In genomic region chr3:23968467-23969184, GRCh38 we compare ENCODE assay signal across 17 cellular contexts. TPM values are rescaled to one million over a fixed set of nuclear protein-coding genes. Genes with fewer than 3 reads are reported as not detected.
DNase-seq lines count a peak whose midpoint lies in the region; ATAC-seq and TF ChIP-seq lines count a peak whose summit lies in the region.
"Had no signal": no experiment of that assay in that cellular context is flagged by ENCODE, and none has a peak within 500 bp of the region (broad histone marks: within the 10 kb centered on the region; RNA-seq: fewer than 3 reads in every experiment).

No MANE protein-coding gene starts in this region.

- DNase-seq in NCI-H1105 treated with DMSO at 0.1 percent for 48 hours (lab: John Stamatoyannopoulos, UW) (peak; percentile 23), NCI-H1105 (lab: John Stamatoyannopoulos, UW) (no peak), NCI-H460 (ENCODE audit: extremely low read depth, low read depth) (peak; percentile 30), choroid plexus epithelial cell (ENCODE audit: low read depth) (peak; percentile 50), psoas muscle (peak in 1 of 2 donors; percentile 55)
- DNase-seq in CD8-positive, alpha-beta memory T cell = no peak
- DNase-seq in activated T-cell treated with anti-CD3 and anti-CD28 coated beads, Interleukin-2, amount 50 U/mL, for 72 hours = no peak
- DNase-seq: activated CD8-positive, alpha-beta T cell treated with anti-CD3 and anti-CD28 coated beads, Interleukin-2, amount 10 ng/mL, durations not matched to agents 7 days and 5 days; activated gamma-delta T cell treated with Interleukin-2 at 50 U/mL for 16 hours; GF-D8; MM.1S had no signal

- H3K27ac ChIP-seq in psoas muscle = peak overlapping the region; percentile 47
- H3K27ac ChIP-seq in CD8-positive, alpha-beta memory T cell (ENCODE audit: low read depth, low read length) = no peak overlapping the region
- H3K27ac ChIP-seq: 22Rv1, neutrophil had no signal

- ATAC-seq in psoas muscle (peak in 3 of 4 donors; percentile 20 to 60 (median 36)), HG02588 (IDR thresholded peaks at IDR 0.05; ENCODE audit: unreplicated experiment) (no peak)
- no peak for ATAC-seq in activated T-cell treated with anti-CD3 and anti-CD28 coated beads, Interleukin-2, amount 50 U/mL, for 72 hours (replicated peaks in 1 of 2)
- ATAC-seq: activated CD8-positive, alpha-beta T cell treated with anti-CD3 and anti-CD28 coated beads, Interleukin-2, amount 10 ng/mL, durations not matched to agents 7 days and 5 days had no signal

- H3K27me3 ChIP-seq in psoas muscle (ENCODE audit: insufficient read depth in 3 of 3, low read length in 2 of 3) = no peaks in the 10 kb centered on the region
- no peaks in the 10 kb centered on the region for H3K27me3 ChIP-seq in CD8-positive, alpha-beta memory T cell (ENCODE audit: insufficient read depth, low read length, poor library complexity, severe bottlenecking)
- H3K27me3 ChIP-seq: esophagus muscularis mucosa, neutrophil had no signal

- H3K36me3 Mint-ChIP-seq in CD8-positive, alpha-beta memory T cell = peaks cover 15 to 80% (median 21%) of the 10 kb centered on the region in 3 donors
- H3K36me3 Mint-ChIP-seq in activated T-cell treated with anti-CD3 and anti-CD28 coated beads, Interleukin-2, amount 50 U/mL, for 72 hours (ENCODE audit: insufficient read depth in 2 of 2) = peaks cover 2 to 5% of the 10 kb centered on the region in 2 donors

- intact Hi-C loops in psoas muscle (cut with DNase I) = no loop called here

- no peaks in the 10 kb centered on the region for H3K27me3 Mint-ChIP-seq in CD8-positive, alpha-beta memory T cell
- H3K27me3 Mint-ChIP-seq in activated T-cell treated with anti-CD3 and anti-CD28 coated beads, Interleukin-2, amount 50 U/mL, for 72 hours (ENCODE audit: low read depth) = no peaks in the 10 kb centered on the region
- H3K27me3 Mint-ChIP-seq: central memory CD8-positive, alpha-beta T cell had no signal

- POLR2A ChIA-PET in CD8-positive, alpha-beta memory T cell (lab: Charles Lee) = interaction anchor here (0.9 kb wide), 1 partner anchor 18 kb away, joined by 4 read pairs; no protein-coding TSS in a partner anchor

- no peaks in the 10 kb centered on the region for H3K9me3 ChIP-seq in psoas muscle
- no peaks in the 10 kb centered on the region for H3K9me3 ChIP-seq in CD8-positive, alpha-beta memory T cell (ENCODE audit: low read length)
- H3K9me3 ChIP-seq: esophagus muscularis mucosa, neutrophil, thoracic aorta had no signal

- no peak overlapping the region for H3K4me3 Mint-ChIP-seq in CD8-positive, alpha-beta memory T cell
- H3K4me3 Mint-ChIP-seq in activated T-cell treated with anti-CD3 and anti-CD28 coated beads, Interleukin-2, amount 50 U/mL, for 72 hours = no peak overlapping the region
- H3K4me3 Mint-ChIP-seq: activated CD8-positive, alpha-beta T cell treated with anti-CD3 and anti-CD28 coated beads, Interleukin-2, amount 10 ng/mL, durations not matched to agents 7 days and 5 days; central memory CD8-positive, alpha-beta T cell had no signal

- H3K9me3 Mint-ChIP-seq in CD8-positive, alpha-beta memory T cell = no peaks in the 10 kb centered on the region
- no peaks in the 10 kb centered on the region for H3K9me3 Mint-ChIP-seq in activated T-cell treated with anti-CD3 and anti-CD28 coated beads, Interleukin-2, amount 50 U/mL, for 72 hours
- H3K9me3 Mint-ChIP-seq: central memory CD8-positive, alpha-beta T cell had no signal

- peaks cover 43% of the 10 kb centered on the region for H3K4me1 ChIP-seq in psoas muscle
- H3K4me1 ChIP-seq in CD8-positive, alpha-beta memory T cell (ENCODE audit: insufficient read depth, low read length) = no peaks in the 10 kb centered on the region

- TF ChIP-seq CTCF in choroid plexus epithelial cell (conservative IDR thresholded peaks at IDR 0.05; ENCODE audit: low read depth, low read length) (no peak), psoas muscle (IDR thresholded peaks at IDR 0.05) (no peak)

- peaks cover 0 to 96% of the 10 kb centered on the region in 2 donors for H3K36me3 ChIP-seq in psoas muscle (ENCODE audit: insufficient read depth in 1 of 2, low read depth in 1 of 2)
- peaks cover 6% of the 10 kb centered on the region for H3K36me3 ChIP-seq in CD8-positive, alpha-beta memory T cell (ENCODE audit: insufficient read depth, low read length)
- H3K36me3 ChIP-seq: neutrophil had no signal

- CTCF ChIA-PET in CD8-positive, alpha-beta memory T cell (lab: Charles Lee) = no interaction called here

- H3K4me3 ChIP-seq in choroid plexus epithelial cell (ENCODE audit: low read depth, low read length) (no peak overlapping the region), psoas muscle (no peak overlapping the region)
- H3K4me3 ChIP-seq in CD8-positive, alpha-beta memory T cell (ENCODE audit: low read length) = no peak overlapping the region
- H3K4me3 ChIP-seq: esophagus muscularis mucosa, thoracic aorta had no signal

- peak overlapping the region in 2 of 8 donors; percentile 22 to 55 for H3K27ac Mint-ChIP-seq in CD8-positive, alpha-beta memory T cell
- no peak overlapping the region for H3K27ac Mint-ChIP-seq in activated T-cell treated with anti-CD3 and anti-CD28 coated beads, Interleukin-2, amount 50 U/mL, for 72 hours
- H3K27ac Mint-ChIP-seq: activated CD8-positive, alpha-beta T cell treated with anti-CD3 and anti-CD28 coated beads, Interleukin-2, amount 10 ng/mL, durations not matched to agents 7 days and 5 days had no signal

- WGBS in psoas muscle, 3 donors = 26 to 62% (median 38%) methylated on average over 5 of the region's 5 CpGs

- peaks cover 24 to 33% (median 32%) of the 10 kb centered on the region in 3 donors for H3K4me1 Mint-ChIP-seq in CD8-positive, alpha-beta memory T cell
- H3K4me1 Mint-ChIP-seq in activated T-cell treated with anti-CD3 and anti-CD28 coated beads, Interleukin-2, amount 50 U/mL, for 72 hours (ENCODE audit: low read depth) = peaks cover 9% of the 10 kb centered on the region

RNA-seq across cellular contexts. Expression of gene NR1D2, which starts 23.5 kb away (rescaled TPM):
- 16.9 and 19.4 TPM in 2 replicates for total RNA-seq in NCI-H460 (2014; rRNA removed; shearing (Covaris generic))
- 3.8 and 6.3 TPM in 2 replicates for polyA plus RNA-seq in NCI-H460 (2014; cell fraction: nucleus; rRNA removed)
- total RNA-seq in psoas muscle = 10 to 100 TPM; 31.7 to 79.6 (median 44.8) TPM
- 10 to 100 TPM in 2 of 3 donors, 1 to 10 TPM in 1; 4.9 to 26.1 (median 13.7) TPM for polyA plus RNA-seq in psoas muscle
- total RNA-seq in CD8-positive, alpha-beta memory T cell = 1 to 10 TPM; 7.9 to 8.4 TPM
- 57.1 TPM for polyA plus RNA-seq in CD8-positive, alpha-beta memory T cell
- 1 to 10 TPM; 5.6 to 8.7 TPM for total RNA-seq in activated T-cell treated with anti-CD3 and anti-CD28 coated beads, Interleukin-2, amount 50 U/mL, for 72 hours

RNA-seq across cellular contexts. Expression of gene RPL15, which starts 51.7 kb away (rescaled TPM):
- total RNA-seq in NCI-H460 (2014; rRNA removed; shearing (Covaris generic)) = 2,396 and 2,437 TPM in 2 replicates
- polyA plus RNA-seq in NCI-H460 (2014; cell fraction: nucleus; rRNA removed) = 1,568 and 2,116 TPM in 2 replicates
- total RNA-seq in psoas muscle = 1,000 to 10,000 TPM; 1,021 to 1,350 (median 1,156) TPM
- 1,000 to 10,000 TPM; 1,831 to 2,855 (median 2,304) TPM for polyA plus RNA-seq in psoas muscle
- total RNA-seq in CD8-positive, alpha-beta memory T cell = 1,000 to 10,000 TPM; 2,200 to 2,237 TPM
- polyA plus RNA-seq in CD8-positive, alpha-beta memory T cell = 4,233 TPM
- total RNA-seq in activated T-cell treated with anti-CD3 and anti-CD28 coated beads, Interleukin-2, amount 50 U/mL, for 72 hours = 1,000 to 10,000 TPM; 2,452 to 2,630 TPM

RNA-seq across cellular contexts. Expression of gene NKIRAS1, which starts 51.8 kb away (rescaled TPM):
- 12.6 and 14.1 TPM in 2 replicates for total RNA-seq in NCI-H460 (2014; rRNA removed; shearing (Covaris generic))
- 9.0 and 9.7 TPM in 2 replicates for polyA plus RNA-seq in NCI-H460 (2014; cell fraction: nucleus; rRNA removed)
- 10 to 100 TPM; 19.8 to 30.7 (median 21.3) TPM for total RNA-seq in psoas muscle
- 10 to 100 TPM; 19.5 to 52.4 (median 24.7) TPM for polyA plus RNA-seq in psoas muscle
- total RNA-seq in CD8-positive, alpha-beta memory T cell = 1 to 10 TPM; 6.1 to 7.2 TPM
- 5.3 TPM for polyA plus RNA-seq in CD8-positive, alpha-beta memory T cell
- 1 to 10 TPM; 2.5 to 3.6 TPM for total RNA-seq in activated T-cell treated with anti-CD3 and anti-CD28 coated beads, Interleukin-2, amount 50 U/mL, for 72 hours

Comparison
In these comparisons a context has a peak if more than half of its experiments do, and no peak if none do; other contexts are left out.
1. DNase-seq: peak in NCI-H1105 treated with DMSO at 0.1 percent for 48 hours (single experiment), NCI-H460 (single experiment) and choroid plexus epithelial cell (single experiment); none in NCI-H1105 (single experiment), CD8-positive, alpha-beta memory T cell (0 of 5) and activated T-cell treated with anti-CD3 and anti-CD28 coated beads, Interleukin-2, amount 50 U/mL, for 72 hours (0 of 2).
2. ATAC-seq: peak in psoas muscle (3 of 4); none in HG02588 (single experiment) and activated T-cell treated with anti-CD3 and anti-CD28 coated beads, Interleukin-2, amount 50 U/mL, for 72 hours (0 of 2).